Comparison of ENCODE assay signal across 12 cellular contexts in genomic region chr3:184566441-184567414, GRCh38. TPM values are rescaled to one million over a fixed set of nuclear protein-coding genes. Genes with fewer than 3 reads are reported as not detected.
A peak's percentile ranks its signal among the peaks of the same experiment; 100 is the strongest.
DNase-seq lines count a peak whose midpoint lies in the region; ATAC-seq, FAIRE-seq and TF ChIP-seq lines count a peak whose summit lies in the region.
"Had no signal": no experiment of that assay in that cellular context is flagged by ENCODE, and none has a peak within 500 bp of the region (broad histone marks: within the 10 kb centered on the region; RNA-seq: fewer than 3 reads in every experiment).

No MANE protein-coding gene starts in this region.

- H3K4me1 ChIP-seq in H1 (replicated peaks in 1 of 4; ENCODE audit: control insufficient read depth in 3 of 4, insufficient read depth in 4 of 4, low read length in 3 of 4) (peaks cover 11 to 52% (median 44%) of the 10 kb centered on the region in 4 experiments), vagina (peaks cover 67% of the 10 kb centered on the region)

- CTCF ChIA-PET in activated CD4-positive, alpha-beta memory T cell treated with anti-CD3 and anti-CD28 coated beads, Interleukin-2, amount 10 ng/mL, durations not matched to agents 7 days and 5 days (lab: Charles Lee): interaction anchor here (1.5 kb wide), 1 partner anchor 25 kb away, joined by 9 read pairs; no protein-coding TSS in a partner anchor
- CTCF ChIA-PET in activated CD4-positive, alpha-beta memory T cell treated with anti-CD3 and anti-CD28 coated beads for 36 hours (lab: Charles Lee): interaction anchor here (1.0 to 3.1 kb wide), 2 partner anchors 211 to 212 kb away, joined by 5 to 18 read pairs; no protein-coding TSS in a partner anchor
- CTCF ChIA-PET in H1 (lab: Charles Lee; ENCODE audit: partially characterized antibody): interaction anchor here (0.8 to 5.1 kb wide), 11 partner anchors 16 to 241 kb away, joined by 3 to 51 read pairs (median 4); no protein-coding TSS in a partner anchor

- H2BK20ac ChIP-seq in H1 (ENCODE audit: low read length): no peak overlapping the region

- POLR2A ChIA-PET in activated CD4-positive, alpha-beta memory T cell treated with anti-CD3 and anti-CD28 coated beads, Interleukin-2, amount 10 ng/mL, durations not matched to agents 7 days and 5 days (lab: Charles Lee): interaction anchor here (1.3 kb wide), 1 partner anchor 143 kb away, joined by 3 read pairs; no protein-coding TSS in a partner anchor
- POLR2A ChIA-PET in activated CD4-positive, alpha-beta memory T cell treated with anti-CD3 and anti-CD28 coated beads for 36 hours (lab: Charles Lee): no interaction called here
- POLR2A ChIA-PET in H1 (lab: Charles Lee; ENCODE audit: partially characterized antibody): interaction anchor here (1.0 to 1.2 kb wide), 2 partner anchors 8 to 208 kb away, joined by 3 read pairs; no protein-coding TSS in a partner anchor

- H2BK12ac ChIP-seq in H1 (ENCODE audit: low read depth, low read length): peak overlapping the region; percentile 94; the same call in 1 of the 2 replicates

- H3K27me3 Mint-ChIP-seq in activated CD4-positive, alpha-beta memory T cell treated with anti-CD3 and anti-CD28 coated beads, Interleukin-2, amount 10 ng/mL, durations not matched to agents 7 days and 5 days: peaks cover 59% of the 10 kb centered on the region
- H3K27me3 Mint-ChIP-seq in activated CD4-positive, alpha-beta memory T cell treated with anti-CD3 and anti-CD28 coated beads for 36 hours: peaks cover 18% of the 10 kb centered on the region
- H3K27me3 Mint-ChIP-seq in neural crest cell (ENCODE audit: low read depth): peaks cover 40% of the 10 kb centered on the region

- H2AFZ ChIP-seq in H1 (ENCODE audit: low read length): no peak overlapping the region

- H3K79me2 ChIP-seq in H1 (ENCODE audit: control insufficient read depth in 1 of 2, insufficient read depth in 2 of 2, low read length in 2 of 2): no peaks in the 10 kb centered on the region

- no peaks in the 10 kb centered on the region for H3K36me3 Mint-ChIP-seq in activated CD4-positive, alpha-beta memory T cell treated with anti-CD3 and anti-CD28 coated beads, Interleukin-2, amount 10 ng/mL, durations not matched to agents 7 days and 5 days (ENCODE audit: low read depth)
- no peaks in the 10 kb centered on the region for H3K36me3 Mint-ChIP-seq in activated CD4-positive, alpha-beta memory T cell treated with anti-CD3 and anti-CD28 coated beads for 36 hours
- H3K36me3 Mint-ChIP-seq in neural crest cell (ENCODE audit: low read depth): no peaks in the 10 kb centered on the region
- H3K36me3 Mint-ChIP-seq: IgD-negative memory B cell had no signal

- H3K9me3 Mint-ChIP-seq in activated CD4-positive, alpha-beta memory T cell treated with anti-CD3 and anti-CD28 coated beads, Interleukin-2, amount 10 ng/mL, durations not matched to agents 7 days and 5 days: no peaks in the 10 kb centered on the region
- no peaks in the 10 kb centered on the region for H3K9me3 Mint-ChIP-seq in activated CD4-positive, alpha-beta memory T cell treated with anti-CD3 and anti-CD28 coated beads for 36 hours
- H3K9me3 Mint-ChIP-seq in neural crest cell: no peaks in the 10 kb centered on the region
- H3K9me3 Mint-ChIP-seq: IgD-negative memory B cell had no signal

- H3K4me2 ChIP-seq in H1 (ENCODE audit: insufficient read depth in 1 of 2, low read depth in 2 of 2, low read length in 2 of 2): no peak overlapping the region; a peak in 1 of 4 replicates

- peaks cover 84 to 99% (median 96%) of the 10 kb centered on the region in 4 experiments for H3K27me3 ChIP-seq in H1 (replicated peaks in 1 of 4; ENCODE audit: control insufficient read depth in 3 of 4, extremely low read depth in 1 of 4, insufficient read depth in 3 of 4, low read length in 3 of 4)
- H3K27me3 ChIP-seq in vagina: no peaks in the 10 kb centered on the region

- H3K27ac ChIP-seq in H1 (ENCODE audit: low read depth, low read length) (no peak overlapping the region), vagina (peak overlapping the region; percentile 87)

- peak; percentile 32 for DNase-seq in activated CD4-positive, alpha-beta memory T cell treated with anti-CD3 and anti-CD28 coated beads, Interleukin-2, amount 10 ng/mL, durations not matched to agents 7 days and 5 days
- no peak for DNase-seq in activated CD4-positive, alpha-beta memory T cell treated with anti-CD3 and anti-CD28 coated beads for 36 hours
- DNase-seq in H1 (ENCODE audit: low read depth in 1 of 2, low spot score in 2 of 2): no peak
- DNase-seq in neural crest cell (ENCODE audit: low read depth, low spot score): no peak
- DNase-seq in vagina (ENCODE audit: extremely low spot score in 2 of 2): no peak
- no peak for DNase-seq in NCI-H1930 (lab: John Stamatoyannopoulos, UW)
- DNase-seq in left ventricle myocardium superior: no peak
- no peak for DNase-seq in NCI-H82 treated with DMSO at 0.1 percent for 48 hours (lab: John Stamatoyannopoulos, UW; ENCODE audit: unreplicated experiment)
- DNase-seq: activated CD4-positive, alpha-beta T cell treated with anti-CD3 and anti-CD28 coated beads for 48 hours; NCI-H2171; Right ventricle myocardium superior had no signal

- no peak for TF ChIP-seq RAD21 in H1 (IDR thresholded peaks at IDR 0.05 in 1 of 2, conservative IDR thresholded peaks at IDR 0.05 in 1 of 2; ENCODE audit: low read depth in 2 of 2, low read length in 2 of 2)

- no peak for ATAC-seq in left ventricle myocardium superior

- H3K14ac ChIP-seq in H1 (ENCODE audit: insufficient read length): no peak overlapping the region

- H3K27ac Mint-ChIP-seq in activated CD4-positive, alpha-beta memory T cell treated with anti-CD3 and anti-CD28 coated beads, Interleukin-2, amount 10 ng/mL, durations not matched to agents 7 days and 5 days: no peak overlapping the region
- no peak overlapping the region for H3K27ac Mint-ChIP-seq in activated CD4-positive, alpha-beta memory T cell treated with anti-CD3 and anti-CD28 coated beads for 36 hours
- peak overlapping the region; percentile 35 for H3K27ac Mint-ChIP-seq in neural crest cell (ENCODE audit: unreplicated experiment)

- H3K23me2 ChIP-seq in H1 (ENCODE audit: low read depth, low read length): peaks cover 18% of the 10 kb centered on the region

- H2BK15ac ChIP-seq in H1 (ENCODE audit: low read length): peak overlapping the region; percentile 19; the same call in 1 of the 2 replicates

- no peak overlapping the region for H3K4ac ChIP-seq in H1 (replicated peaks; ENCODE audit: insufficient read length, low read depth, low read length)

- H4K5ac ChIP-seq in H1 (ENCODE audit: insufficient read length, low read depth, low read length): no peak overlapping the region

- no peak overlapping the region for H3K56ac ChIP-seq in H1 (replicated peaks; ENCODE audit: insufficient read length, low read depth, low read length)

- no peak overlapping the region for H3K4me3 ChIP-seq in H1 (ENCODE audit: extremely low read depth in 1 of 4, insufficient read depth in 2 of 4, low read depth in 3 of 4, low read length in 4 of 4)
- peak overlapping the region; percentile 40 to 75 for H3K4me3 ChIP-seq in vagina

- H4K8ac ChIP-seq in H1 (ENCODE audit: extremely low read depth, insufficient read depth, low read length): no peak overlapping the region

- H3K18ac ChIP-seq in H1 (ENCODE audit: extremely low read depth, low read length): no peak overlapping the region

- no peak overlapping the region for H4K91ac ChIP-seq in H1 (replicated peaks; ENCODE audit: insufficient read length, low read length)

- peaks cover 22 to 28% of the 10 kb centered on the region in 2 experiments for H4K20me1 ChIP-seq in H1 (replicated peaks in 1 of 2; ENCODE audit: control insufficient read depth in 1 of 2, insufficient read depth in 2 of 2, low read length in 2 of 2)

- WGBS in H1 (ENCODE audit: extremely low coverage in 1 of 2, insufficient coverage in 1 of 2, insufficient read length in 1 of 2, insufficient replicate concordance in 2 of 2, low coverage in 1 of 2, low lambda C conversion rate in 2 of 2, missing lambda C conversion rate in 1 of 2), 2 experiments: 73% methylated on average over 14 of the region's 14 CpGs; no CpG with 5 or more reads in 1 of the 2 experiments

- no peaks in the 10 kb centered on the region; a peak in 1 of 8 replicates for H3K36me3 ChIP-seq in H1 (ENCODE audit: control insufficient read depth in 2 of 4, insufficient read depth in 4 of 4, low read length in 3 of 4)
- peaks cover 0 to under 1% of the 10 kb centered on the region in 2 donors for H3K36me3 ChIP-seq in vagina

- H2BK5ac ChIP-seq in H1 (ENCODE audit: low read depth, low read length): no peak overlapping the region

- no peak for TF ChIP-seq EP300 in H1 (IDR thresholded peaks at IDR 0.05; ENCODE audit: borderline replicate concordance in 1 of 2, low read depth in 2 of 2, low read length in 2 of 2)

- FAIRE-seq in H1 (lab: Jason Lieb, UNC): no peak

- no peak overlapping the region; the same call in 1 of the 2 replicates for H2AK5ac ChIP-seq in H1 (ENCODE audit: low read depth, low read length)

- H3K9ac ChIP-seq in H1 (replicated peaks in 1 of 4; ENCODE audit: extremely low read depth in 1 of 4, low read depth in 3 of 4, low read length in 3 of 4): no peak overlapping the region; a peak in 1 of 7 replicates

- intact Hi-C loops in activated CD4-positive, alpha-beta memory T cell treated with anti-CD3 and anti-CD28 coated beads for 36 hours (cut with micrococcal nuclease): no loop called here
- intact Hi-C loops in vagina (cut with DNase I): loop anchor here (5.0 kb wide), 1 partner anchor 36 kb away; no protein-coding TSS in a partner anchor
- intact Hi-C loops in left ventricle myocardium superior (cut with micrococcal nuclease): no loop called here

- TF ChIP-seq CTCF in H1 (IDR thresholded peaks at IDR 0.05; ENCODE audit: control extremely low read depth in 1 of 3, insufficient read depth in 1 of 3, low read depth in 1 of 3, low read length in 3 of 3) (no peak), neural crest cell (conservative IDR thresholded peaks at IDR 0.05) (no peak), vagina (IDR thresholded peaks at IDR 0.05) (no peak)

- H3K79me1 ChIP-seq in H1 (ENCODE audit: low read depth, low read length): no peaks in the 10 kb centered on the region

- no peak overlapping the region for H3K4me3 Mint-ChIP-seq in activated CD4-positive, alpha-beta memory T cell treated with anti-CD3 and anti-CD28 coated beads, Interleukin-2, amount 10 ng/mL, durations not matched to agents 7 days and 5 days
- no peak overlapping the region for H3K4me3 Mint-ChIP-seq in activated CD4-positive, alpha-beta memory T cell treated with anti-CD3 and anti-CD28 coated beads for 36 hours
- peak overlapping the region; percentile 70 for H3K4me3 Mint-ChIP-seq in neural crest cell
- H3K4me3 Mint-ChIP-seq: IgD-negative memory B cell had no signal

- H3K4me1 Mint-ChIP-seq in activated CD4-positive, alpha-beta memory T cell treated with anti-CD3 and anti-CD28 coated beads, Interleukin-2, amount 10 ng/mL, durations not matched to agents 7 days and 5 days: peaks cover 19% of the 10 kb centered on the region
- peaks cover 4% of the 10 kb centered on the region for H3K4me1 Mint-ChIP-seq in activated CD4-positive, alpha-beta memory T cell treated with anti-CD3 and anti-CD28 coated beads for 36 hours (ENCODE audit: low read depth)
- H3K4me1 Mint-ChIP-seq in neural crest cell: peaks cover 65% of the 10 kb centered on the region

- H3K23ac ChIP-seq in H1 (ENCODE audit: insufficient read length): no peak overlapping the region

- H2BK120ac ChIP-seq in H1 (replicated peaks; ENCODE audit: low read depth, low read length): no peak overlapping the region

- H3K9me3 ChIP-seq in H1 (ENCODE audit: insufficient read depth in 2 of 2, low read depth in 1 of 2, low read length in 1 of 2): no peaks in the 10 kb centered on the region
- no peaks in the 10 kb centered on the region for H3K9me3 ChIP-seq in vagina

- no peak for TF ChIP-seq POLR2A in H1 (IDR thresholded peaks at IDR 0.05; ENCODE audit: control extremely low read depth in 1 of 2, low read depth in 2 of 2, low read length in 2 of 2)
- TF ChIP-seq POLR2A in vagina (IDR thresholded peaks at IDR 0.05): no peak

RNA-seq across cellular contexts. Expression of gene EPHB3, which starts 5.1 kb away (rescaled TPM):
- total RNA-seq in activated CD4-positive, alpha-beta memory T cell treated with anti-CD3 and anti-CD28 coated beads, Interleukin-2, amount 10 ng/mL, durations not matched to agents 7 days and 5 days: under 1 TPM; 0.20 to 0.71 TPM
- total RNA-seq in activated CD4-positive, alpha-beta memory T cell treated with anti-CD3 and anti-CD28 coated beads for 36 hours: under 1 TPM in 1 of 2 experiments, not detected in 1; 0.07 TPM
- 0.80 and 0.91 TPM in 2 replicates for total RNA-seq in H1 (2021; fragmentation: NEBNext Ultra II Directional; extraction: Animal tissue kit (Norgen Biotek cat#: 25700))
- 0.41 and 0.82 TPM in 2 replicates for polyA plus RNA-seq in H1 (2011; rRNA removed)
- 0.61 TPM for polyA plus RNA-seq in H1 (2011; cell fraction: cytosol; rRNA removed)
- polyA plus RNA-seq in H1 (2011; cell fraction: nucleus; rRNA removed): 1.5 TPM
- 0.83 to 1.3 TPM (median 1.0 TPM) in 4 replicates for polyA plus RNA-seq in H1 (2012, experiment 1 of 2)
- 1.2 TPM for polyA plus RNA-seq in H1 (2012, experiment 2 of 2)
- polyA plus RNA-seq in H1 (2013, experiment 1 of 2): 0.55 TPM
- 0.46 TPM for polyA plus RNA-seq in H1 (2013, experiment 2 of 2)
- 0.78 and 1.8 TPM in 2 replicates for polyA minus RNA-seq in H1 (2011; rRNA and poly(A)+ RNA removed)
- polyA minus RNA-seq in H1 (2011; cell fraction: cytosol; rRNA and poly(A)+ RNA removed): 1.8 TPM
- 0.40 TPM for polyA minus RNA-seq in H1 (2011; cell fraction: nucleus; rRNA and poly(A)+ RNA removed)
- total RNA-seq in neural crest cell (9.7 and 13.4 TPM in 2 replicates), vagina (17.7 TPM), left ventricle myocardium superior (1.6 TPM)
- polyA plus RNA-seq: IgD-negative memory B cell had no signal

Comparison
In these comparisons a context has a peak if more than half of its experiments do, and no peak if none do; other contexts are left out.
1. H3K4me3 ChIP-seq: peak in vagina (2 of 2); none in H1 (0 of 4).